1 cellular context compared by ENCODE assay signal in the genomic region with DNA sequence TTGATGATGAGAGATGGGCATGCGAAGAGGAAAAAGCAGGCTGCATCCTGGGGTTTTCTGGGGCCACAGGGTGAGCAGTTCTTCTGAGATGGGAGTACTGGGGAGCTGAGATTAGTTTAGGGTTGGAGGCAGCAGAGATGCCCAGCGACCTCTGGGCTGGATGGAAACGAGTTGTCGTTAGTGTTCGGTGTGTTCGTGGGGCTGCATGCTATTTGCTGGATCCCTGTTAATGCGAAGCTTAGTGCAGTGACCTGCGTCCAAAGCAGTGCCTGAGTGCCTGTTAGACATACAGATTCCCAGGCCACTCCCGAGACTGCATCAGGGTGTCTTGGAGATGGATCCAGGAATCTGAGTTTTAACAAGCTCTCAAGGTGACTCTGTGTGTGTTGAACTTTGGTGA.
TF ChIP-seq lines count a peak whose summit lies in the region.

No MANE protein-coding gene starts in this region.

TF ChIP-seq in SK-N-SH, 30 proteins besides CTCF, POLR2A, EP300 and RAD21 (continued from another document):
- TF ChIP-seq, protein P1, sequence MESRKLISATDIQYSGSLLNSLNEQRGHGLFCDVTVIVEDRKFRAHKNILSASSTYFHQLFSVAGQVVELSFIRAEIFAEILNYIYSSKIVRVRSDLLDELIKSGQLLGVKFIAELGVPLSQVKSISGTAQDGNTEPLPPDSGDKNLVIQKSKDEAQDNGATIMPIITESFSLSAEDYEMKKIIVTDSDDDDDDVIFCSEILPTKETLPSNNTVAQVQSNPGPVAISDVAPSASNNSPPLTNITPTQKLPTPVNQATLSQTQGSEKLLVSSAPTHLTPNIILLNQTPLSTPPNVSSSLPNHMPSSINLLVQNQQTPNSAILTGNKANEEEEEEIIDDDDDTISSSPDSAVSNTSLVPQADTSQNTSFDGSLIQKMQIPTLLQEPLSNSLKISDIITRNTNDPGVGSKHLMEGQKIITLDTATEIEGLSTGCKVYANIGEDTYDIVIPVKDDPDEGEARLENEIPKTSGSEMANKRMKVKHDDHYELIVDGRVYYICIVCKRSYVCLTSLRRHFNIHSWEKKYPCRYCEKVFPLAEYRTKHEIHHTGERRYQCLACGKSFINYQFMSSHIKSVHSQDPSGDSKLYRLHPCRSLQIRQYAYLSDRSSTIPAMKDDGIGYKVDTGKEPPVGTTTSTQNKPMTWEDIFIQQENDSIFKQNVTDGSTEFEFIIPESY (IDR thresholded peaks at IDR 0.05; ENCODE audit: borderline replicate concordance, low read depth) = no peak
- no peak for TF ChIP-seq SMC3 (IDR thresholded peaks at IDR 0.05; ENCODE audit: low read depth, low read length)
